In genomic region chr9:120873512-120873911, GRCh38 we compare ENCODE assay signal across 10 cellular contexts. TPM values are rescaled to one million over a fixed set of nuclear protein-coding genes. Genes with fewer than 3 reads are reported as not detected.
DNase-seq lines count a peak whose midpoint lies in the region; FAIRE-seq and TF ChIP-seq lines count a peak whose summit lies in the region.
"Had no signal": no experiment of that assay in that cellular context is flagged by ENCODE, and none has a peak within 500 bp of the region (broad histone marks: within the 10 kb centered on the region; RNA-seq: fewer than 3 reads in every experiment).

No MANE protein-coding gene starts in this region.

- H3K4me1 ChIP-seq in kidney (ENCODE audit: control insufficient read depth in 1 of 2, insufficient read depth in 1 of 2, low read depth in 1 of 2, low read length in 2 of 2) (peaks cover 0 to 4% of the 10 kb centered on the region in 2 donors), uterus (no peaks in the 10 kb centered on the region)

- H3K4me1 Mint-ChIP-seq in activated T-helper 1 cell treated with anti-CD3 and anti-CD28 coated beads, Interleukin-12 subunit alpha, Interleukin-12 subunit beta, Interleukin-2, Interleukin-4 antibody, amounts not matched to agents 30 ng/mL and 10 ng/mL and 1 ng/mL, durations not matched to agents 14 hours and 24 hours and 36 hours (ENCODE audit: low read depth) = peaks cover 67% of the 10 kb centered on the region
- peaks cover 14% of the 10 kb centered on the region for H3K4me1 Mint-ChIP-seq in progenitor cell of endocrine pancreas (ENCODE audit: low read depth)

- FAIRE-seq in kidney (lab: Jason Lieb, UNC) = no peak

- intact Hi-C loops in activated T-helper 1 cell treated with anti-CD3 and anti-CD28 coated beads, Interleukin-12 subunit alpha, Interleukin-12 subunit beta, Interleukin-2, Interleukin-4 antibody, amounts not matched to agents 30 ng/mL and 10 ng/mL and 1 ng/mL, durations not matched to agents 14 hours and 24 hours and 36 hours (cut with micrococcal nuclease) = no loop called here
- intact Hi-C loops in kidney (cut with DNase I) = no loop called here
- intact Hi-C loops in uterus (cut with DNase I; ENCODE audit: low total_unique reads) = no loop called here

- TF ChIP-seq POLR2A in uterus (IDR thresholded peaks at IDR 0.05) = no peak

- H3K9me3 ChIP-seq in KOPT-K1 (ENCODE audit: insufficient read depth, low read length, poor library complexity, severe bottlenecking) (no peaks in the 10 kb centered on the region), kidney (ENCODE audit: control insufficient read depth in 1 of 2, low read length in 2 of 2) (no peaks in the 10 kb centered on the region), uterus (no peaks in the 10 kb centered on the region)
- H3K9me3 ChIP-seq: tibial nerve had no signal

- DNase-seq in DMS153 treated with DMSO at 0.1 percent for 48 hours (lab: John Stamatoyannopoulos, UW; ENCODE audit: unreplicated experiment) (peak; percentile 12), kidney (peak; percentile 83), amniotic stem cell (lab: John Stamatoyannopoulos, UW) (no peak), progenitor cell of endocrine pancreas (ENCODE audit: low spot score, unreplicated experiment) (no peak), uterus (no peak)
- no peak for DNase-seq in activated T-helper 1 cell treated with anti-CD3 and anti-CD28 coated beads, Interleukin-12 subunit alpha, Interleukin-12 subunit beta, Interleukin-2, Interleukin-4 antibody, amounts not matched to agents 30 ng/mL and 10 ng/mL and 1 ng/mL, durations not matched to agents 14 hours and 24 hours and 36 hours (ENCODE audit: low spot score)
- no peak for DNase-seq in stimulated activated CD4-positive, alpha-beta T cell treated with anti-CD3 and anti-CD28 coated beads, Interleukin-2, amount 100 ng/mL, for 48 hours

- peak overlapping the region; percentile 89 for H3K4me3 Mint-ChIP-seq in activated T-helper 1 cell treated with anti-CD3 and anti-CD28 coated beads, Interleukin-12 subunit alpha, Interleukin-12 subunit beta, Interleukin-2, Interleukin-4 antibody, amounts not matched to agents 30 ng/mL and 10 ng/mL and 1 ng/mL, durations not matched to agents 14 hours and 24 hours and 36 hours
- H3K4me3 Mint-ChIP-seq in progenitor cell of endocrine pancreas (ENCODE audit: low read depth) = no peak overlapping the region

- no peaks in the 10 kb centered on the region for H3K27me3 ChIP-seq in uterus
- H3K27me3 ChIP-seq: tibial nerve had no signal

- TF ChIP-seq CTCF in kidney (IDR thresholded peaks at IDR 0.05; ENCODE audit: borderline replicate concordance, extremely low read depth, insufficient read depth) = no peak
- TF ChIP-seq CTCF in progenitor cell of endocrine pancreas (IDR thresholded peaks at IDR 0.05; ENCODE audit: unreplicated experiment) = no peak
- TF ChIP-seq CTCF in uterus (IDR thresholded peaks at IDR 0.05) = no peak

- peak overlapping the region; percentile 75 for H3K27ac Mint-ChIP-seq in activated T-helper 1 cell treated with anti-CD3 and anti-CD28 coated beads, Interleukin-12 subunit alpha, Interleukin-12 subunit beta, Interleukin-2, Interleukin-4 antibody, amounts not matched to agents 30 ng/mL and 10 ng/mL and 1 ng/mL, durations not matched to agents 14 hours and 24 hours and 36 hours
- no peak overlapping the region for H3K27ac Mint-ChIP-seq in progenitor cell of endocrine pancreas

- H3K27me3 Mint-ChIP-seq in activated T-helper 1 cell treated with anti-CD3 and anti-CD28 coated beads, Interleukin-12 subunit alpha, Interleukin-12 subunit beta, Interleukin-2, Interleukin-4 antibody, amounts not matched to agents 30 ng/mL and 10 ng/mL and 1 ng/mL, durations not matched to agents 14 hours and 24 hours and 36 hours (ENCODE audit: insufficient read depth) = no peaks in the 10 kb centered on the region
- H3K27me3 Mint-ChIP-seq in progenitor cell of endocrine pancreas = peaks cover 15% of the 10 kb centered on the region

- H3K27ac ChIP-seq in KOPT-K1 (ENCODE audit: low read depth, low read length, poor library complexity, severe bottlenecking) (peak overlapping the region; percentile 100), kidney (ENCODE audit: low read depth in 2 of 2, low read length in 2 of 2) (no peak overlapping the region), uterus (no peak overlapping the region)

- H3K9me3 Mint-ChIP-seq in activated T-helper 1 cell treated with anti-CD3 and anti-CD28 coated beads, Interleukin-12 subunit alpha, Interleukin-12 subunit beta, Interleukin-2, Interleukin-4 antibody, amounts not matched to agents 30 ng/mL and 10 ng/mL and 1 ng/mL, durations not matched to agents 14 hours and 24 hours and 36 hours = no peaks in the 10 kb centered on the region
- no peaks in the 10 kb centered on the region for H3K9me3 Mint-ChIP-seq in progenitor cell of endocrine pancreas (ENCODE audit: low read depth)

- peaks cover 58% of the 10 kb centered on the region for H3K36me3 ChIP-seq in KOPT-K1 (ENCODE audit: insufficient read depth, low read length)
- H3K36me3 ChIP-seq in kidney (ENCODE audit: control insufficient read depth in 1 of 2, insufficient read depth in 2 of 2, low read length in 2 of 2) = no peaks in the 10 kb centered on the region
- no peaks in the 10 kb centered on the region for H3K36me3 ChIP-seq in uterus

- peaks cover 48% of the 10 kb centered on the region for H3K36me3 Mint-ChIP-seq in activated T-helper 1 cell treated with anti-CD3 and anti-CD28 coated beads, Interleukin-12 subunit alpha, Interleukin-12 subunit beta, Interleukin-2, Interleukin-4 antibody, amounts not matched to agents 30 ng/mL and 10 ng/mL and 1 ng/mL, durations not matched to agents 14 hours and 24 hours and 36 hours (ENCODE audit: low read depth)
- H3K36me3 Mint-ChIP-seq in progenitor cell of endocrine pancreas (ENCODE audit: insufficient read depth) = peaks cover 1% of the 10 kb centered on the region

- H3K4me3 ChIP-seq in kidney (ENCODE audit: low read length in 2 of 2) = no peak overlapping the region
- no peak overlapping the region for H3K4me3 ChIP-seq in uterus
- H3K4me3 ChIP-seq: lung, tibial nerve had no signal

- no peak overlapping the region for H3K9ac ChIP-seq in kidney (ENCODE audit: low read length in 2 of 2)

RNA-seq across cellular contexts. Expression of gene PHF19, which starts 3.5 kb away (rescaled TPM):
- total RNA-seq in activated T-helper 1 cell treated with anti-CD3 and anti-CD28 coated beads, Interleukin-12 subunit alpha, Interleukin-12 subunit beta, Interleukin-2, Interleukin-4 antibody, amounts not matched to agents 30 ng/mL and 10 ng/mL and 1 ng/mL, durations not matched to agents 14 hours and 24 hours and 36 hours = 134 and 142 TPM in 2 replicates
- total RNA-seq in kidney (17.4 TPM), progenitor cell of endocrine pancreas (27.2 and 28.4 TPM in 2 replicates), uterus (10 to 100 TPM; 12.6 to 76.3 (median 31.8) TPM)
- polyA plus RNA-seq in kidney (ENCODE audit: insufficient read depth, low read depth, low replicate concordance) = 6.9 TPM

RNA-seq across cellular contexts. Expression of gene PSMD5, which starts 30.8 kb away (rescaled TPM):
- total RNA-seq in activated T-helper 1 cell treated with anti-CD3 and anti-CD28 coated beads, Interleukin-12 subunit alpha, Interleukin-12 subunit beta, Interleukin-2, Interleukin-4 antibody, amounts not matched to agents 30 ng/mL and 10 ng/mL and 1 ng/mL, durations not matched to agents 14 hours and 24 hours and 36 hours = 57.7 and 59.2 TPM in 2 replicates
- total RNA-seq in kidney = 38.3 TPM
- 17.1 TPM for polyA plus RNA-seq in kidney (ENCODE audit: insufficient read depth, low read depth, low replicate concordance)
- 47.9 and 50.1 TPM in 2 replicates for total RNA-seq in progenitor cell of endocrine pancreas
- total RNA-seq in uterus = 100 to 1,000 TPM in 1 of 4 donors, 10 to 100 TPM in 3; 20.9 to 181 (median 49.0) TPM

RNA-seq across cellular contexts. Expression of gene TRAF1, which starts 53.1 kb away (rescaled TPM):
- total RNA-seq in activated T-helper 1 cell treated with anti-CD3 and anti-CD28 coated beads, Interleukin-12 subunit alpha, Interleukin-12 subunit beta, Interleukin-2, Interleukin-4 antibody, amounts not matched to agents 30 ng/mL and 10 ng/mL and 1 ng/mL, durations not matched to agents 14 hours and 24 hours and 36 hours = 136 and 138 TPM in 2 replicates
- 10.9 TPM for total RNA-seq in kidney
- 3.1 TPM for polyA plus RNA-seq in kidney (ENCODE audit: insufficient read depth, low read depth, low replicate concordance)
- 6.7 TPM in 2 replicates for total RNA-seq in progenitor cell of endocrine pancreas
- total RNA-seq in uterus = 1 to 10 TPM in 2 of 4 donors, under 1 TPM in 2; 0.51 to 8.7 (median 2.6) TPM

Comparison
In these comparisons a context has a peak if more than half of its experiments do, and no peak if none do; other contexts are left out.
1. DNase-seq: peak in DMS153 treated with DMSO at 0.1 percent for 48 hours (single experiment) and kidney (single experiment); none in activated T-helper 1 cell treated with anti-CD3 and anti-CD28 coated beads, Interleukin-12 subunit alpha, Interleukin-12 subunit beta, Interleukin-2, Interleukin-4 antibody, amounts not matched to agents 30 ng/mL and 10 ng/mL and 1 ng/mL, durations not matched to agents 14 hours and 24 hours and 36 hours (single experiment), amniotic stem cell (single experiment), progenitor cell of endocrine pancreas (single experiment), uterus (0 of 2) and stimulated activated CD4-positive, alpha-beta T cell treated with anti-CD3 and anti-CD28 coated beads, Interleukin-2, amount 100 ng/mL, for 48 hours (0 of 2).
2. RNA of gene TRAF1, which starts 53.1 kb away (total RNA-seq): 136 to 138 TPM in activated T-helper 1 cell treated with anti-CD3 and anti-CD28 coated beads, Interleukin-12 subunit alpha, Interleukin-12 subunit beta, Interleukin-2, Interleukin-4 antibody, amounts not matched to agents 30 ng/mL and 10 ng/mL and 1 ng/mL, durations not matched to agents 14 hours and 24 hours and 36 hours; 10.9 TPM in kidney (single experiment), 6.7 TPM in progenitor cell of endocrine pancreas and 0.51 to 8.7 TPM in uterus; every median in the first group is over 10 times any median in the second.